ENCODE assay signal across 1 cellular context in genomic region chr6:7727150-7727950, GRCh38.
TF ChIP-seq lines count a peak whose summit lies in the region.

No MANE protein-coding gene starts in this region.

TF ChIP-seq in HEK293, 187 proteins besides CTCF, POLR2A, EP300 and RAD21 (continued from another document and continues in another):
- TF ChIP-seq ELK4 (IDR thresholded peaks at IDR 0.05; ENCODE audit: borderline replicate concordance, low read depth, low read length), result no peak
- TF ChIP-seq ZNF366 (tag by site-specific recombination; conservative IDR thresholded peaks at IDR 0.05), result no peak
- no peak for TF ChIP-seq ZNF391 (tag by site-specific recombination; IDR thresholded peaks at IDR 0.05; ENCODE audit: borderline replicate concordance, low read depth)
- TF ChIP-seq HOXD13 (CRISPR knock-in tag; IDR thresholded peaks at IDR 0.05; ENCODE audit: borderline replicate concordance), result no peak
- no peak for TF ChIP-seq MEIS1 (CRISPR knock-in tag; IDR thresholded peaks at IDR 0.05; ENCODE audit: borderline replicate concordance)
- TF ChIP-seq, protein P1, sequence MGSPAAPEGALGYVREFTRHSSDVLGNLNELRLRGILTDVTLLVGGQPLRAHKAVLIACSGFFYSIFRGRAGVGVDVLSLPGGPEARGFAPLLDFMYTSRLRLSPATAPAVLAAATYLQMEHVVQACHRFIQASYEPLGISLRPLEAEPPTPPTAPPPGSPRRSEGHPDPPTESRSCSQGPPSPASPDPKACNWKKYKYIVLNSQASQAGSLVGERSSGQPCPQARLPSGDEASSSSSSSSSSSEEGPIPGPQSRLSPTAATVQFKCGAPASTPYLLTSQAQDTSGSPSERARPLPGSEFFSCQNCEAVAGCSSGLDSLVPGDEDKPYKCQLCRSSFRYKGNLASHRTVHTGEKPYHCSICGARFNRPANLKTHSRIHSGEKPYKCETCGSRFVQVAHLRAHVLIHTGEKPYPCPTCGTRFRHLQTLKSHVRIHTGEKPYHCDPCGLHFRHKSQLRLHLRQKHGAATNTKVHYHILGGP (tag by site-specific recombination; IDR thresholded peaks at IDR 0.05), result no peak
- no peak for TF ChIP-seq HOXC10 (CRISPR knock-in tag; IDR thresholded peaks at IDR 0.05)
- TF ChIP-seq GLIS1 (tag by site-specific recombination; IDR thresholded peaks at IDR 0.05), result 0 out of 2 replicates have a peak, but pooled peaks have one; percentile 6
- TF ChIP-seq ZNF416 (tag by site-specific recombination; IDR thresholded peaks at IDR 0.05), result no peak
- no peak for TF ChIP-seq ZNF561 (tag by site-specific recombination; IDR thresholded peaks at IDR 0.05; ENCODE audit: borderline replicate concordance)
- TF ChIP-seq, protein P2, sequence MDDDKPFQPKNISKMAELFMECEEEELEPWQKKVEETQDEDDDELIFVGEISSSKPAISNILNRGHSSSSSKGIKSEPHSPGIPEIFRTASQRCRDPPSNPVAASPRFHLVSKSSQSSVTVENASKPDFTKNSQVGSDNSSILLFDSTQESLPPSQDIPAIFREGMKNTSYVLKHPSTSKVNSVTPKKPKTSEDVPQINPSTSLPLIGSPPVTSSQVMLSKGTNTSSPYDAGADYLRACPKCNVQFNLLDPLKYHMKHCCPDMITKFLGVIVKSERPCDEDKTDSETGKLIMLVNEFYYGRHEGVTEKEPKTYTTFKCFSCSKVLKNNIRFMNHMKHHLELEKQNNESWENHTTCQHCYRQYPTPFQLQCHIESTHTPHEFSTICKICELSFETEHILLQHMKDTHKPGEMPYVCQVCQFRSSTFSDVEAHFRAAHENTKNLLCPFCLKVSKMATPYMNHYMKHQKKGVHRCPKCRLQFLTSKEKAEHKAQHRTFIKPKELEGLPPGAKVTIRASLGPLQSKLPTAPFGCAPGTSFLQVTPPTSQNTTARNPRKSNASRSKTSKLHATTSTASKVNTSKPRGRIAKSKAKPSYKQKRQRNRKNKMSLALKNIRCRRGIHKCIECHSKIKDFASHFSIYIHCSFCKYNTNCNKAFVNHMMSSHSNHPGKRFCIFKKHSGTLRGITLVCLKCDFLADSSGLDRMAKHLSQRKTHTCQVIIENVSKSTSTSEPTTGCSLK (tag by site-specific recombination; IDR thresholded peaks at IDR 0.05), result no peak
- TF ChIP-seq, protein P3, sequence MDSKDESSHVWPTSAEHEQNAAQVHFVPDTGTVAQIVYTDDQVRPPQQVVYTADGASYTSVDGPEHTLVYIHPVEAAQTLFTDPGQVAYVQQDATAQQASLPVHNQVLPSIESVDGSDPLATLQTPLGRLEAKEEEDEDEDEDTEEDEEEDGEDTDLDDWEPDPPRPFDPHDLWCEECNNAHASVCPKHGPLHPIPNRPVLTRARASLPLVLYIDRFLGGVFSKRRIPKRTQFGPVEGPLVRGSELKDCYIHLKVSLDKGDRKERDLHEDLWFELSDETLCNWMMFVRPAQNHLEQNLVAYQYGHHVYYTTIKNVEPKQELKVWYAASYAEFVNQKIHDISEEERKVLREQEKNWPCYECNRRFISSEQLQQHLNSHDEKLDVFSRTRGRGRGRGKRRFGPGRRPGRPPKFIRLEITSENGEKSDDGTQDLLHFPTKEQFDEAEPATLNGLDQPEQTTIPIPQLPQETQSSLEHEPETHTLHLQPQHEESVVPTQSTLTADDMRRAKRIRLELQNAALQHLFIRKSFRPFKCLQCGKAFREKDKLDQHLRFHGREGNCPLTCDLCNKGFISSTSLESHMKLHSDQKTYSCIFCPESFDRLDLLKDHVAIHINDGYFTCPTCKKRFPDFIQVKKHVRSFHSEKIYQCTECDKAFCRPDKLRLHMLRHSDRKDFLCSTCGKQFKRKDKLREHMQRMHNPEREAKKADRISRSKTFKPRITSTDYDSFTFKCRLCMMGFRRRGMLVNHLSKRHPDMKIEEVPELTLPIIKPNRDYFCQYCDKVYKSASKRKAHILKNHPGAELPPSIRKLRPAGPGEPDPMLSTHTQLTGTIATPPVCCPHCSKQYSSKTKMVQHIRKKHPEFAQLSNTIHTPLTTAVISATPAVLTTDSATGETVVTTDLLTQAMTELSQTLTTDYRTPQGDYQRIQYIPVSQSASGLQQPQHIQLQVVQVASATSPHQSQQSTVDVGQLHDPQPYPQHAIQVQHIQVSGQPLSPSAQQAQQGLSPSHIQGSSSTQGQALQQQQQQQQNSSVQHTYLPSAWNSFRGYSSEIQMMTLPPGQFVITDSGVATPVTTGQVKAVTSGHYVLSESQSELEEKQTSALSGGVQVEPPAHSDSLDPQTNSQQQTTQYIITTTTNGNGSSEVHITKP (tag by site-specific recombination; IDR thresholded peaks at IDR 0.05), result no peak
- no peak for TF ChIP-seq KLF16 (tag by site-specific recombination; IDR thresholded peaks at IDR 0.05)
- TF ChIP-seq ZNF629 (tag by site-specific recombination; IDR thresholded peaks at IDR 0.05), result no peak
- TF ChIP-seq ZNF513 (tag by site-specific recombination; IDR thresholded peaks at IDR 0.05), result no peak
- TF ChIP-seq ZNF133 (tag by site-specific recombination; IDR thresholded peaks at IDR 0.05), result no peak
- no peak for TF ChIP-seq ZNF146 (tag by site-specific recombination; IDR thresholded peaks at IDR 0.05)
- peak; percentile 26; the same call in 1 of the 2 replicates for TF ChIP-seq ZNF76 (tag by site-specific recombination; IDR thresholded peaks at IDR 0.05; ENCODE audit: borderline replicate concordance, low read depth)
- TF ChIP-seq ZNF664 (tag by site-specific recombination; IDR thresholded peaks at IDR 0.05), result no peak
- TF ChIP-seq TSHZ1 (tag by site-specific recombination; IDR thresholded peaks at IDR 0.05; ENCODE audit: borderline replicate concordance), result no peak
- no peak for TF ChIP-seq SCRT1 (tag by site-specific recombination; IDR thresholded peaks at IDR 0.05; ENCODE audit: borderline replicate concordance)
- no peak for TF ChIP-seq GLI4 (tag by site-specific recombination; IDR thresholded peaks at IDR 0.05)
- TF ChIP-seq ZNF580 (tag by site-specific recombination; IDR thresholded peaks at IDR 0.05), result no peak
- TF ChIP-seq, protein P4, sequence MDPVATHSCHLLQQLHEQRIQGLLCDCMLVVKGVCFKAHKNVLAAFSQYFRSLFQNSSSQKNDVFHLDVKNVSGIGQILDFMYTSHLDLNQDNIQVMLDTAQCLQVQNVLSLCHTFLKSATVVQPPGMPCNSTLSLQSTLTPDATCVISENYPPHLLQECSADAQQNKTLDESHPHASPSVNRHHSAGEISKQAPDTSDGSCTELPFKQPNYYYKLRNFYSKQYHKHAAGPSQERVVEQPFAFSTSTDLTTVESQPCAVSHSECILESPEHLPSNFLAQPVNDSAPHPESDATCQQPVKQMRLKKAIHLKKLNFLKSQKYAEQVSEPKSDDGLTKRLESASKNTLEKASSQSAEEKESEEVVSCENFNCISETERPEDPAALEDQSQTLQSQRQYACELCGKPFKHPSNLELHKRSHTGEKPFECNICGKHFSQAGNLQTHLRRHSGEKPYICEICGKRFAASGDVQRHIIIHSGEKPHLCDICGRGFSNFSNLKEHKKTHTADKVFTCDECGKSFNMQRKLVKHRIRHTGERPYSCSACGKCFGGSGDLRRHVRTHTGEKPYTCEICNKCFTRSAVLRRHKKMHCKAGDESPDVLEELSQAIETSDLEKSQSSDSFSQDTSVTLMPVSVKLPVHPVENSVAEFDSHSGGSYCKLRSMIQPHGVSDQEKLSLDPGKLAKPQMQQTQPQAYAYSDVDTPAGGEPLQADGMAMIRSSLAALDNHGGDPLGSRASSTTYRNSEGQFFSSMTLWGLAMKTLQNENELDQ (tag by site-specific recombination; IDR thresholded peaks at IDR 0.05; ENCODE audit: low read depth), result no peak
- TF ChIP-seq ZFP41 (tag by site-specific recombination; IDR thresholded peaks at IDR 0.05; ENCODE audit: borderline replicate concordance), result no peak
- TF ChIP-seq OSR2 (tag by site-specific recombination; IDR thresholded peaks at IDR 0.05), result peak; percentile 89
- TF ChIP-seq ZNF354C (tag by site-specific recombination; IDR thresholded peaks at IDR 0.05; ENCODE audit: borderline replicate concordance, low read depth), result no peak
- no peak for TF ChIP-seq ZNF785 (tag by site-specific recombination; IDR thresholded peaks at IDR 0.05)
- no peak for TF ChIP-seq OVOL3 (tag by site-specific recombination; IDR thresholded peaks at IDR 0.05)
- TF ChIP-seq ZNF239 (tag by site-specific recombination; IDR thresholded peaks at IDR 0.05), result no peak
- TF ChIP-seq ZNF701 (tag by site-specific recombination; IDR thresholded peaks at IDR 0.05), result no peak
- peak; percentile 31 for TF ChIP-seq SP2 (tag by site-specific recombination; IDR thresholded peaks at IDR 0.05)
- no peak for TF ChIP-seq ZNF555 (tag by site-specific recombination; conservative IDR thresholded peaks at IDR 0.05)
- no peak for TF ChIP-seq ZNF626 (tag by site-specific recombination; IDR thresholded peaks at IDR 0.05)
- no peak for TF ChIP-seq ZNF544 (tag by site-specific recombination; IDR thresholded peaks at IDR 0.05)
- TF ChIP-seq, protein P5, sequence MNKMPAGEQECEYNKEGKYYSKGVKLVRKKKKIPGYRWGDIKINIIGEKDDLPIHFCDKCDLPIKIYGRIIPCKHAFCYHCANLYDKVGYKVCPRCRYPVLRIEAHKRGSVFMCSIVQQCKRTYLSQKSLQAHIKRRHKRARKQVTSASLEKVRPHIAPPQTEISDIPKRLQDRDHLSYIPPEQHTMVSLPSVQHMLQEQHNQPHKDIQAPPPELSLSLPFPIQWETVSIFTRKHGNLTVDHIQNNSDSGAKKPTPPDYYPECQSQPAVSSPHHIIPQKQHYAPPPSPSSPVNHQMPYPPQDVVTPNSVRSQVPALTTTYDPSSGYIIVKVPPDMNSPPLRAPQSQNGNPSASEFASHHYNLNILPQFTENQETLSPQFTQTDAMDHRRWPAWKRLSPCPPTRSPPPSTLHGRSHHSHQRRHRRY (tag by site-specific recombination; IDR thresholded peaks at IDR 0.05), result no peak
- no peak for TF ChIP-seq ZNF639 (tag by site-specific recombination; IDR thresholded peaks at IDR 0.05)
- TF ChIP-seq ZNF132 (tag by site-specific recombination; IDR thresholded peaks at IDR 0.05; ENCODE audit: borderline replicate concordance), result no peak
- TF ChIP-seq ZFP3 (tag by site-specific recombination; IDR thresholded peaks at IDR 0.05; ENCODE audit: low read depth), result no peak
- TF ChIP-seq ZNF777 (tag by site-specific recombination; IDR thresholded peaks at IDR 0.05; ENCODE audit: borderline replicate concordance), result peak; percentile 68; the same call in 1 of the 2 replicates
